In the genomic region with DNA sequence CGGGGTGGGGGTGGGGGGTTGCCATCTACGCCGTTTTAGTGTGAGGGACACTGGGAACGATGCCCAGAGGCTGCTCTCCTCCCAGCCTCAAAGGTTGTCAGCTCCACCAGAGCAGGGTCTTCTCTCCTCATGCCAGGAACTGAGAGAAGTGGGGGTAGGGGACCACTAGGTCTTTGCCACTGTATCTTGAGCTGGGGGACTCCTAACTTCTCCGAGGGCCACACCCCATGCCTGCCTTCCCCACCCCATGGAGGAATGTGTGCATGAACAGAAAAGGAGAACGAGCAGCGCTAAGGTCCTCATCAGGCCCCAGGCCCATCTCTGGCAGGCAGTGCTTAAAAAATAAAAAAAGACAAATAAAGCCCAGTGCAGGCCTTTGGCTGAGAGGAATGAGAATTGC, we compare ENCODE assay signal across 1 cellular context.
TF ChIP-seq lines count a peak whose summit lies in the region.

No MANE protein-coding gene starts in this region.

TF ChIP-seq in IMR-90, 13 proteins besides CTCF, POLR2A, EP300 and RAD21:
- no peak for TF ChIP-seq BHLHE40 (IDR thresholded peaks at IDR 0.05; ENCODE audit: low read depth, low read length)
- no peak for TF ChIP-seq MAZ (IDR thresholded peaks at IDR 0.05; ENCODE audit: borderline replicate concordance, low read depth, low read length)
- no peak for TF ChIP-seq RCOR1 (IDR thresholded peaks at IDR 0.05; ENCODE audit: insufficient replicate concordance, low read length)
- no peak for TF ChIP-seq MXI1 (IDR thresholded peaks at IDR 0.05; ENCODE audit: borderline replicate concordance, low read depth, low read length)
- no peak for TF ChIP-seq FOS (IDR thresholded peaks at IDR 0.05; ENCODE audit: low read depth, low read length)
- TF ChIP-seq SMC3 (IDR thresholded peaks at IDR 0.05; ENCODE audit: low read depth, low read length): no peak
- TF ChIP-seq RFX5 (IDR thresholded peaks at IDR 0.05; ENCODE audit: low read depth, low read length): no peak
TF ChIP-seq in IMR-90: peak in this region for 0.
